In the genomic region with DNA sequence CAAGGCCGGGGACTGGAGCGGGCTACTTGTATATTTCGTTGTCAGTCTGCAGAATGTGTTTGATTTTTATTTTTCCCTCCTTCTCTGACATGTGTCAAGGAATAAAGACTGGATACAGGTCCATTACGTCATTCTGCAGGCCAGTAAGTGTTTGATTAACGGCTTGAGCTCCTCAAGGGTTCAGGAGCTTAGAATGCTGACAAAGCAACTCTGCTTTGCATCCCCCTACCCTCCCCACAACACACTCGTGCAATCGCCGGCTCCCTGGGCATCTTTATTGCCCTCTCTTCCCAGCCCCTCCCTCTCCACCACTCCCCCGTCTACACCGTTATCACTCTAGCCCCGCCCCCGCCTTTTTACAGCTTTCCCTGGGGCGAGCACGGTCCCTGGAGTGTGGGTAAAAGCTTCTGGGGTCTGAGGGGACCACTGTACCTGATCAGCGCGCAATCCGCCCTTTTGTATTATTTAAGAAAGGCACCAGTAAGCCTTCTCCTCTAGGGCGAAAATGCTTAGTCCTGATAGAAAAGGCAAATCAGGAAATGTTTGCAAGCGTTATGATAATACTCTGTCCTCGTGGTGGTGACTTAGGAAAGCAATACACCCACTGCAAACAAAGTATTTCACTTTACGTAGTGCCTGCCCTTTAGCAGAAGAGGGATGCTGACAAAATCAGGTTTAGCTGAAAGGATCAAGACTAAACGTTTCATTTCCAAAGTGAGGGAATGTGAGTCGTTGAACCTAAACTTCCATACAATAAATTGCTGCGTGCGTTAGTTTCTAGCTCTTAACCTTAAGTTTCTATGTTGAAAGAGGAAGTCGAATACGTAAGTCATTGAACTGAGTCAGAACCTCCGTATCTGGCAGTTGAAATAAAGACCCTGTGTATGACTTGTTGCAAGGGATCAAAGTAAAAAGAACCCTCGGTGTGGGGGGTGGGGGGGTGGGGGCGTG, we compare ENCODE assay signal across 1 cellular context.
A peak's percentile ranks its signal among the peaks of the same experiment; 100 is the strongest.
TF ChIP-seq lines count a peak whose summit lies in the region.

No MANE protein-coding gene starts in this region.

TF ChIP-seq in K562, 482 proteins besides CTCF, POLR2A, EP300 and RAD21 (continued from another document):
- TF ChIP-seq, protein P1, sequence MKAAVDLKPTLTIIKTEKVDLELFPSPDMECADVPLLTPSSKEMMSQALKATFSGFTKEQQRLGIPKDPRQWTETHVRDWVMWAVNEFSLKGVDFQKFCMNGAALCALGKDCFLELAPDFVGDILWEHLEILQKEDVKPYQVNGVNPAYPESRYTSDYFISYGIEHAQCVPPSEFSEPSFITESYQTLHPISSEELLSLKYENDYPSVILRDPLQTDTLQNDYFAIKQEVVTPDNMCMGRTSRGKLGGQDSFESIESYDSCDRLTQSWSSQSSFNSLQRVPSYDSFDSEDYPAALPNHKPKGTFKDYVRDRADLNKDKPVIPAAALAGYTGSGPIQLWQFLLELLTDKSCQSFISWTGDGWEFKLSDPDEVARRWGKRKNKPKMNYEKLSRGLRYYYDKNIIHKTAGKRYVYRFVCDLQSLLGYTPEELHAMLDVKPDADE (conservative IDR thresholded peaks at IDR 0.05; ENCODE audit: control insufficient read depth, low read depth, low read length), result no peak
- TF ChIP-seq, protein P2, sequence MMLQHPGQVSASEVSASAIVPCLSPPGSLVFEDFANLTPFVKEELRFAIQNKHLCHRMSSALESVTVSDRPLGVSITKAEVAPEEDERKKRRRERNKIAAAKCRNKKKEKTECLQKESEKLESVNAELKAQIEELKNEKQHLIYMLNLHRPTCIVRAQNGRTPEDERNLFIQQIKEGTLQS (IDR thresholded peaks at IDR 0.05), result peak; percentile 52
- TF ChIP-seq, protein P2 (CRISPR knock-in tag; conservative IDR thresholded peaks at IDR 0.05), result no peak
- TF ChIP-seq, protein P3, sequence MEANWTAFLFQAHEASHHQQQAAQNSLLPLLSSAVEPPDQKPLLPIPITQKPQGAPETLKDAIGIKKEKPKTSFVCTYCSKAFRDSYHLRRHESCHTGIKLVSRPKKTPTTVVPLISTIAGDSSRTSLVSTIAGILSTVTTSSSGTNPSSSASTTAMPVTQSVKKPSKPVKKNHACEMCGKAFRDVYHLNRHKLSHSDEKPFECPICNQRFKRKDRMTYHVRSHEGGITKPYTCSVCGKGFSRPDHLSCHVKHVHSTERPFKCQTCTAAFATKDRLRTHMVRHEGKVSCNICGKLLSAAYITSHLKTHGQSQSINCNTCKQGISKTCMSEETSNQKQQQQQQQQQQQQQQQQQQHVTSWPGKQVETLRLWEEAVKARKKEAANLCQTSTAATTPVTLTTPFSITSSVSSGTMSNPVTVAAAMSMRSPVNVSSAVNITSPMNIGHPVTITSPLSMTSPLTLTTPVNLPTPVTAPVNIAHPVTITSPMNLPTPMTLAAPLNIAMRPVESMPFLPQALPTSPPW (CRISPR knock-in tag; IDR thresholded peaks at IDR 0.05), result peak; percentile 52
- TF ChIP-seq, protein P4, sequence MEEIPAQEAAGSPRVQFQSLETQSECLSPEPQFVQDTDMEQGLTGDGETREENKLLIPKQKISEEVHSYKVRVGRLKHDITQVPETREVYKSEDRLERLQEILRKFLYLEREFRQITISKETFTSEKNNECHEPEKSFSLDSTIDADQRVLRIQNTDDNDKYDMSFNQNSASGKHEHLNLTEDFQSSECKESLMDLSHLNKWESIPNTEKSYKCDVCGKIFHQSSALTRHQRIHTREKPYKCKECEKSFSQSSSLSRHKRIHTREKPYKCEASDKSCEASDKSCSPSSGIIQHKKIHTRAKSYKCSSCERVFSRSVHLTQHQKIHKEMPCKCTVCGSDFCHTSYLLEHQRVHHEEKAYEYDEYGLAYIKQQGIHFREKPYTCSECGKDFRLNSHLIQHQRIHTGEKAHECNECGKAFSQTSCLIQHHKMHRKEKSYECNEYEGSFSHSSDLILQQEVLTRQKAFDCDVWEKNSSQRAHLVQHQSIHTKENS (CRISPR knock-in tag; IDR thresholded peaks at IDR 0.05), result no peak
- TF ChIP-seq, protein P5, sequence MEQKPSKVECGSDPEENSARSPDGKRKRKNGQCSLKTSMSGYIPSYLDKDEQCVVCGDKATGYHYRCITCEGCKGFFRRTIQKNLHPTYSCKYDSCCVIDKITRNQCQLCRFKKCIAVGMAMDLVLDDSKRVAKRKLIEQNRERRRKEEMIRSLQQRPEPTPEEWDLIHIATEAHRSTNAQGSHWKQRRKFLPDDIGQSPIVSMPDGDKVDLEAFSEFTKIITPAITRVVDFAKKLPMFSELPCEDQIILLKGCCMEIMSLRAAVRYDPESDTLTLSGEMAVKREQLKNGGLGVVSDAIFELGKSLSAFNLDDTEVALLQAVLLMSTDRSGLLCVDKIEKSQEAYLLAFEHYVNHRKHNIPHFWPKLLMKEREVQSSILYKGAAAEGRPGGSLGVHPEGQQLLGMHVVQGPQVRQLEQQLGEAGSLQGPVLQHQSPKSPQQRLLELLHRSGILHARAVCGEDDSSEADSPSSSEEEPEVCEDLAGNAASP (IDR thresholded peaks at IDR 0.05), result no peak
- TF ChIP-seq EZH2 (IDR thresholded peaks at IDR 0.05; ENCODE audit: borderline replicate concordance, low read depth, low read length) (no peak), XRCC4 (IDR thresholded peaks at IDR 0.05; ENCODE audit: extremely low read depth, insufficient read depth, insufficient read length) (no peak), SPI1 (IDR thresholded peaks at IDR 0.05; ENCODE audit: borderline replicate concordance, low read depth, low read length) (peak; percentile 70), HMG20A (CRISPR knock-in tag; conservative IDR thresholded peaks at IDR 0.05) (no peak), MBD2 (IDR thresholded peaks at IDR 0.05; ENCODE audit: borderline replicate concordance, low read depth) (no peak), ATF7 (IDR thresholded peaks at IDR 0.05) (peak; percentile 70; the same call in 1 of the 2 replicates), NCOA4 (IDR thresholded peaks at IDR 0.05; ENCODE audit: partially characterized antibody) (no peak), BDP1 (IDR thresholded peaks at IDR 0.05; ENCODE audit: insufficient read depth, insufficient read length) (no peak), ZFPM2 (CRISPR knock-in tag; IDR thresholded peaks at IDR 0.05) (no peak), ZNF79 (CRISPR knock-in tag; IDR thresholded peaks at IDR 0.05; ENCODE audit: low read depth) (no peak), MAFG (tag; conservative IDR thresholded peaks at IDR 0.05) (no peak), ZNF121 (CRISPR knock-in tag; conservative IDR thresholded peaks at IDR 0.05) (no peak), MTA3 (IDR thresholded peaks at IDR 0.05; ENCODE audit: borderline replicate concordance) (no peak), ZNF316 (IDR thresholded peaks at IDR 0.05) (peak; percentile 57; the same call in 1 of the 2 replicates), ADNP (tag; IDR thresholded peaks at IDR 0.05) (no peak), FOS (IDR thresholded peaks at IDR 0.05; ENCODE audit: extremely low read depth, insufficient read length) (no peak), NFE2 (IDR thresholded peaks at IDR 0.05; ENCODE audit: low read depth) (no peak), MYBL2 (IDR thresholded peaks at IDR 0.05; ENCODE audit: low read depth) (no peak), MYBL2 (CRISPR knock-in tag; IDR thresholded peaks at IDR 0.05; ENCODE audit: borderline replicate concordance) (no peak), FOXM1 (IDR thresholded peaks at IDR 0.05; ENCODE audit: low read depth) (no peak), FOXM1 (CRISPR knock-in tag; IDR thresholded peaks at IDR 0.05; ENCODE audit: low read depth) (no peak), NFYB (IDR thresholded peaks at IDR 0.05; ENCODE audit: extremely low read depth, insufficient read length) (no peak), NFRKB (IDR thresholded peaks at IDR 0.05; ENCODE audit: low read depth) (no peak), TFAM (CRISPR knock-in tag; conservative IDR thresholded peaks at IDR 0.05) (no peak), XRCC5 (IDR thresholded peaks at IDR 0.05; ENCODE audit: low read depth, low read length) (no peak), SRSF1 (IDR thresholded peaks at IDR 0.05; ENCODE audit: low read depth, low read length) (no peak), STAG1 (CRISPR knock-in tag; IDR thresholded peaks at IDR 0.05; ENCODE audit: borderline replicate concordance) (no peak), NRF1 (conservative IDR thresholded peaks at IDR 0.05 in 1 of 2, IDR thresholded peaks at IDR 0.05 in 1 of 2) (no peak)
- TF ChIP-seq, protein P6, sequence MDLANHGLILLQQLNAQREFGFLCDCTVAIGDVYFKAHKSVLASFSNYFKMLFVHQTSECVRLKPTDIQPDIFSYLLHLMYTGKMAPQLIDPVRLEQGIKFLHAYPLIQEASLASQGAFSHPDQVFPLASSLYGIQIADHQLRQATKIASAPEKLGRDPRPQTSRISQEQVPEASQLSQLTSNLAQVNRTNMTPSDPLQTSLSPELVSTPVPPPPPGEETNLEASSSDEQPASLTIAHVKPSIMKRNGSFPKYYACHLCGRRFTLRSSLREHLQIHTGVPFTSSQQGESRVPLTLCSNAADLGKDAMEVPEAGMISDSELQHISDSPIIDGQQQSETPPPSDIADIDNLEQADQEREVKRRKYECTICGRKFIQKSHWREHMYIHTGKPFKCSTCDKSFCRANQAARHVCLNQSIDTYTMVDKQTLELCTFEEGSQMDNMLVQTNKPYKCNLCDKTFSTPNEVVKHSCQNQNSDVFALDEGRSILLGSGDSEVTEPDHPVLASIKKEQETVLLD (IDR thresholded peaks at IDR 0.05), result no peak
- TF ChIP-seq, protein P7, sequence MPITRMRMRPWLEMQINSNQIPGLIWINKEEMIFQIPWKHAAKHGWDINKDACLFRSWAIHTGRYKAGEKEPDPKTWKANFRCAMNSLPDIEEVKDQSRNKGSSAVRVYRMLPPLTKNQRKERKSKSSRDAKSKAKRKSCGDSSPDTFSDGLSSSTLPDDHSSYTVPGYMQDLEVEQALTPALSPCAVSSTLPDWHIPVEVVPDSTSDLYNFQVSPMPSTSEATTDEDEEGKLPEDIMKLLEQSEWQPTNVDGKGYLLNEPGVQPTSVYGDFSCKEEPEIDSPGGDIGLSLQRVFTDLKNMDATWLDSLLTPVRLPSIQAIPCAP (CRISPR knock-in tag; IDR thresholded peaks at IDR 0.05; ENCODE audit: borderline replicate concordance), result no peak
- TF ChIP-seq, protein P8, sequence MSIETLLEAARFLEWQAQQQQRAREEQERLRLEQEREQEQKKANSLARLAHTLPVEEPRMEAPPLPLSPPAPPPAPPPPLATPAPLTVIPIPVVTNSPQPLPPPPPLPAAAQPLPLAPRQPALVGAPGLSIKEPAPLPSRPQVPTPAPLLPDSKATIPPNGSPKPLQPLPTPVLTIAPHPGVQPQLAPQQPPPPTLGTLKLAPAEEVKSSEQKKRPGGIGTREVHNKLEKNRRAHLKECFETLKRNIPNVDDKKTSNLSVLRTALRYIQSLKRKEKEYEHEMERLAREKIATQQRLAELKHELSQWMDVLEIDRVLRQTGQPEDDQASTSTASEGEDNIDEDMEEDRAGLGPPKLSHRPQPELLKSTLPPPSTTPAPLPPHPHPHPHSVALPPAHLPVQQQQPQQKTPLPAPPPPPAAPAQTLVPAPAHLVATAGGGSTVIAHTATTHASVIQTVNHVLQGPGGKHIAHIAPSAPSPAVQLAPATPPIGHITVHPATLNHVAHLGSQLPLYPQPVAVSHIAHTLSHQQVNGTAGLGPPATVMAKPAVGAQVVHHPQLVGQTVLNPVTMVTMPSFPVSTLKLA (conservative IDR thresholded peaks at IDR 0.05), result no peak
- TF ChIP-seq, protein P9, sequence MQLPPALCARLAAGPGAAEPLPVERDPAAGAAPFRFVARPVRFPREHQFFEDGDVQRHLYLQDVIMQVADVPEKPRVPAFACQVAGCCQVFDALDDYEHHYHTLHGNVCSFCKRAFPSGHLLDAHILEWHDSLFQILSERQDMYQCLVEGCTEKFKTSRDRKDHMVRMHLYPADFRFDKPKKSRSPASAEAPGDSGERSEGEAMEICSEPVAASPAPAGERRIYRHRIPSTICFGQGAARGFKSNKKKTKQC (CRISPR knock-in tag; IDR thresholded peaks at IDR 0.05), result no peak
- TF ChIP-seq, protein P10, sequence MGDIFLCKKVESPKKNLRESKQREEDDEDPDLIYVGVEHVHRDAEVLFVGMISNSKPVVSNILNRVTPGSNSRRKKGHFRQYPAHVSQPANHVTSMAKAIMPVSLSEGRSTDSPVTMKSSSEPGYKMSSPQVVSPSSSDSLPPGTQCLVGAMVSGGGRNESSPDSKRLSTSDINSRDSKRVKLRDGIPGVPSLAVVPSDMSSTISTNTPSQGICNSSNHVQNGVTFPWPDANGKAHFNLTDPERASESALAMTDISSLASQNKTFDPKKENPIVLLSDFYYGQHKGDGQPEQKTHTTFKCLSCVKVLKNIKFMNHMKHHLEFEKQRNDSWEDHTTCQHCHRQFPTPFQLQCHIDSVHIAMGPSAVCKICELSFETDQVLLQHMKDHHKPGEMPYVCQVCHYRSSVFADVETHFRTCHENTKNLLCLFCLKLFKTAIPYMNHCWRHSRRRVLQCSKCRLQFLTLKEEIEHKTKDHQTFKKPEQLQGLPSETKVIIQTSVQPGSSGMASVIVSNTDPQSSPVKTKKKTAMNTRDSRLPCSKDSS (IDR thresholded peaks at IDR 0.05; ENCODE audit: low read depth, partially characterized antibody), result no peak
- TF ChIP-seq, protein P11, sequence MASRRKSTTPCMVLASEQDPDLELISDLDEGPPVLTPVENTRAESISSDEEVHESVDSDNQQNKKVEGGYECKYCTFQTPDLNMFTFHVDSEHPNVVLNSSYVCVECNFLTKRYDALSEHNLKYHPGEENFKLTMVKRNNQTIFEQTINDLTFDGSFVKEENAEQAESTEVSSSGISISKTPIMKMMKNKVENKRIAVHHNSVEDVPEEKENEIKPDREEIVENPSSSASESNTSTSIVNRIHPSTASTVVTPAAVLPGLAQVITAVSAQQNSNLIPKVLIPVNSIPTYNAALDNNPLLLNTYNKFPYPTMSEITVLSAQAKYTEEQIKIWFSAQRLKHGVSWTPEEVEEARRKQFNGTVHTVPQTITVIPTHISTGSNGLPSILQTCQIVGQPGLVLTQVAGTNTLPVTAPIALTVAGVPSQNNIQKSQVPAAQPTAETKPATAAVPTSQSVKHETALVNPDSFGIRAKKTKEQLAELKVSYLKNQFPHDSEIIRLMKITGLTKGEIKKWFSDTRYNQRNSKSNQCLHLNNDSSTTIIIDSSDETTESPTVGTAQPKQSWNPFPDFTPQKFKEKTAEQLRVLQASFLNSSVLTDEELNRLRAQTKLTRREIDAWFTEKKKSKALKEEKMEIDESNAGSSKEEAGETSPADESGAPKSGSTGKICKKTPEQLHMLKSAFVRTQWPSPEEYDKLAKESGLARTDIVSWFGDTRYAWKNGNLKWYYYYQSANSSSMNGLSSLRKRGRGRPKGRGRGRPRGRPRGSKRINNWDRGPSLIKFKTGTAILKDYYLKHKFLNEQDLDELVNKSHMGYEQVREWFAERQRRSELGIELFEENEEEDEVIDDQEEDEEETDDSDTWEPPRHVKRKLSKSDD (conservative IDR thresholded peaks at IDR 0.05; ENCODE audit: low read length), result no peak
TF ChIP-seq in K562: peak in this region for 8.
